In the genomic region with DNA sequence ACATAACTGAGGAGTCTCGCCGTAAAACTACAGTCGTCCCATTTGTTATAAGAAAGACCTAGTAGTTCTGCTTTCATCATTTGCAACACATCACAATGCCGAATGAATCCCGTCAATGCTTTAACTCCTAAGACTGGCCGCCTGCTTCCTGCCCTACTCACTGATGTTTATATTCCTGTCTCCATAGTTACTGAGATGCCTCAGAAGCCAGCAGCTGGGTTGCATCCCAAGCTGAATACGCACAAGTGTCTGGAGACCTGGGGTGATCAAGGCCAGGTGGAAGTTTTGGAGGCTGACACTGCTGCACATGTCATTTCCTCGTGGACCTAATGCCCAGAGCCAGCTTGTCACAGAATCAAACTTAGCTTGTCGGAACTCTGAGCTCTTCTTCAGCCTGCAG, we compare ENCODE assay signal across 14 cellular contexts.
DNase-seq lines count a peak whose midpoint lies in the region; ATAC-seq, FAIRE-seq and TF ChIP-seq lines count a peak whose summit lies in the region.
"Had no signal": no experiment of that assay in that cellular context is flagged by ENCODE, and none has a peak within 500 bp of the region (broad histone marks: within the 10 kb centered on the region; RNA-seq: fewer than 3 reads in every experiment).

No MANE protein-coding gene starts in this region.

- no peak for FAIRE-seq in K562 (lab: Jason Lieb, UNC)
- FAIRE-seq: H54 had no signal

- TF ChIP-seq CTCF in K562 (IDR thresholded peaks at IDR 0.05 in 2 of 3, conservative IDR thresholded peaks at IDR 0.05 in 1 of 3; ENCODE audit: insufficient read depth in 2 of 3, low read depth in 1 of 3, low read length in 3 of 3) (no peak), left ventricle myocardium inferior (IDR thresholded peaks at IDR 0.05; ENCODE audit: borderline replicate concordance) (no peak), psoas muscle (IDR thresholded peaks at IDR 0.05) (no peak), mammary epithelial cell (conservative IDR thresholded peaks at IDR 0.05 in 1 of 2, IDR thresholded peaks at IDR 0.05 in 1 of 2; ENCODE audit: extremely low read depth in 1 of 2, insufficient read depth in 1 of 2, low read depth in 1 of 2, low read length in 2 of 2) (no peak)

- no peak overlapping the region for H3K4me2 ChIP-seq in K562 (ENCODE audit: insufficient read depth, low read length)
- no peak overlapping the region for H3K4me2 ChIP-seq in mammary epithelial cell (ENCODE audit: insufficient read depth, low read depth, low read length)

- H3K9me1 ChIP-seq in K562 (ENCODE audit: control insufficient read depth, insufficient read depth, low read length), result no peaks in the 10 kb centered on the region

- TF ChIP-seq RAD21 in K562 (CRISPR knock-in tag; conservative IDR thresholded peaks at IDR 0.05 in 1 of 2, IDR thresholded peaks at IDR 0.05 in 1 of 2), result no peak

- H3K4me3 ChIP-seq in H7 (ENCODE audit: insufficient read depth, low read depth, low read length), result no peak overlapping the region
- H3K4me3 ChIP-seq in K562, result no peak overlapping the region
- no peak overlapping the region for H3K4me3 ChIP-seq in left ventricle myocardium inferior
- H3K4me3 ChIP-seq in psoas muscle, result no peak overlapping the region
- no peak overlapping the region for H3K4me3 ChIP-seq in mammary epithelial cell (replicated peaks in 1 of 3; ENCODE audit: insufficient read depth in 1 of 3, low read depth in 2 of 3, low read length in 3 of 3)

- WGBS in K562 (ENCODE audit: insufficient coverage, low coverage, missing lambda C conversion rate), result 1% methylated on average over 9 of the region's 9 CpGs
- 56 to 66% (median 56%) methylated on average over 9 of the region's 9 CpGs for WGBS in psoas muscle, 3 donors
- 81% methylated on average over 9 of the region's 9 CpGs for WGBS in mammary epithelial cell (ENCODE audit: low coverage, missing lambda C conversion rate)

- TF ChIP-seq POLR2A in K562 (conservative IDR thresholded peaks at IDR 0.05), result no peak

- no peaks in the 10 kb centered on the region for H3K9me3 Mint-ChIP-seq in activated naive CD4-positive, alpha-beta T cell treated with anti-CD3 and anti-CD28 coated beads for 36 hours

- in situ Hi-C loops in K562 (cut with MboI) (no loop called here), mammary epithelial cell (cut with MboI; ENCODE audit: low sequenced_read_pairs in 2 of 2) (no loop called here)

- CTCF ChIA-PET in K562 (lab: Yijun Ruan, JAX; ENCODE audit: low intra/inter-chr PET ratio) (no interaction called here), mammary epithelial cell (lab: Charles Lee; ENCODE audit: low non-redundant PET) (no interaction called here)
- CTCF ChIA-PET in activated naive CD4-positive, alpha-beta T cell treated with anti-CD3 and anti-CD28 coated beads for 36 hours (lab: Charles Lee), result no interaction called here

- no peak overlapping the region for H3K4me3 Mint-ChIP-seq in activated naive CD4-positive, alpha-beta T cell treated with anti-CD3 and anti-CD28 coated beads for 36 hours
- H3K4me3 Mint-ChIP-seq: naive thymus-derived CD8-positive, alpha-beta T cell had no signal

- peak; percentile 23 for DNase-seq in H7
- DNase-seq in K562 (ENCODE audit: extremely low read depth in 1 of 4, low spot score in 3 of 4), result no peak
- peak; percentile 46 for DNase-seq in left ventricle myocardium inferior
- DNase-seq in psoas muscle, result peak; percentile 23 to 66
- no peak for DNase-seq in activated naive CD4-positive, alpha-beta T cell treated with anti-CD3 and anti-CD28 coated beads for 36 hours
- DNase-seq in mammary epithelial cell, result no peak
- no peak for DNase-seq in NCI-H1417 treated with DMSO at 0.1 percent for 48 hours (lab: John Stamatoyannopoulos, UW)
- DNase-seq in HT-29 (ENCODE audit: low spot score), result no peak
- DNase-seq: KBM-7; naive thymus-derived CD8-positive, alpha-beta T cell; NCI-H2081 treated with DMSO at 0.1 percent for 48 hours; stimulated activated CD4-positive, alpha-beta T cell treated with anti-CD3 and anti-CD28 coated beads, Interleukin-12 subunit alpha, Interleukin-12 subunit beta, amount 100 ng/mL, for 4 hours; stimulated activated CD8-positive, alpha-beta memory T cell treated with anti-CD3 and anti-CD28 coated beads, Interleukin-4, amount 100 ng/mL, for 48 hours had no signal

- no peaks in the 10 kb centered on the region for H3K36me3 ChIP-seq in H7 (replicated peaks; ENCODE audit: control insufficient read depth, insufficient read depth, low read length)
- H3K36me3 ChIP-seq in K562 (ENCODE audit: control insufficient read depth, insufficient read depth, low read length), result no peaks in the 10 kb centered on the region
- H3K36me3 ChIP-seq in left ventricle myocardium inferior, result no peaks in the 10 kb centered on the region
- no peaks in the 10 kb centered on the region for H3K36me3 ChIP-seq in psoas muscle (ENCODE audit: insufficient read depth in 1 of 2, low read depth in 1 of 2)
- H3K36me3 ChIP-seq in mammary epithelial cell (ENCODE audit: insufficient read depth, low read length), result no peaks in the 10 kb centered on the region

- peaks cover 2% of the 10 kb centered on the region for H3K27me3 Mint-ChIP-seq in activated naive CD4-positive, alpha-beta T cell treated with anti-CD3 and anti-CD28 coated beads for 36 hours (ENCODE audit: low read depth)

- TF ChIP-seq EP300 in K562 (IDR thresholded peaks at IDR 0.05; ENCODE audit: low read length), result no peak

- H3K4me1 Mint-ChIP-seq in activated naive CD4-positive, alpha-beta T cell treated with anti-CD3 and anti-CD28 coated beads for 36 hours (ENCODE audit: low read depth), result no peaks in the 10 kb centered on the region

- intact Hi-C loops in K562 (cut with micrococcal nuclease), result loop anchor here (10.0 kb wide), 1 partner anchor 164 kb away; no protein-coding TSS in a partner anchor
- intact Hi-C loops in left ventricle myocardium inferior (cut with micrococcal nuclease), result no loop called here
- intact Hi-C loops in psoas muscle (cut with DNase I), result no loop called here
- intact Hi-C loops in activated naive CD4-positive, alpha-beta T cell treated with anti-CD3 and anti-CD28 coated beads for 36 hours (cut with micrococcal nuclease), result no loop called here
- intact Hi-C loops in mammary epithelial cell (cut with micrococcal nuclease), result no loop called here

- H3K36me3 Mint-ChIP-seq in activated naive CD4-positive, alpha-beta T cell treated with anti-CD3 and anti-CD28 coated beads for 36 hours (ENCODE audit: low read depth), result no peaks in the 10 kb centered on the region

- H3K9ac ChIP-seq in K562 (ENCODE audit: insufficient read depth in 1 of 2, low read depth in 2 of 2, low read length in 2 of 2) (no peak overlapping the region), mammary epithelial cell (ENCODE audit: insufficient read depth, low read length) (no peak overlapping the region)

- H3K27me3 ChIP-seq in H7 (ENCODE audit: control insufficient read depth, insufficient read depth, low read length) (no peaks in the 10 kb centered on the region), K562 (ENCODE audit: control insufficient read depth in 2 of 2, insufficient read depth in 2 of 2, low read length in 2 of 2) (peaks cover 14 to 26% of the 10 kb centered on the region in 2 experiments; a peak in 4 of 5 replicates), left ventricle myocardium inferior (ENCODE audit: low read depth) (peaks cover 3% of the 10 kb centered on the region), psoas muscle (ENCODE audit: insufficient read depth in 3 of 3, low read length in 2 of 3) (no peaks in the 10 kb centered on the region), mammary epithelial cell (ENCODE audit: insufficient read depth, low read length) (no peaks in the 10 kb centered on the region)

- dilution Hi-C loops in mammary epithelial cell (cut with HindIII; ENCODE audit: low sequenced_read_pairs), result no loop called here

- no peaks in the 10 kb centered on the region for H4K20me1 ChIP-seq in K562 (replicated peaks; ENCODE audit: control insufficient read depth, insufficient read depth, low read length)
- no peaks in the 10 kb centered on the region for H4K20me1 ChIP-seq in mammary epithelial cell (ENCODE audit: insufficient read depth, low read length)

- ATAC-seq in K562 (no peak), psoas muscle (no peak)
- ATAC-seq: naive thymus-derived CD8-positive, alpha-beta T cell had no signal

- H3K4me1 ChIP-seq in K562 (replicated peaks in 1 of 2; ENCODE audit: control insufficient read depth in 2 of 2, insufficient read depth in 2 of 2, low read length in 2 of 2) (no peaks in the 10 kb centered on the region), left ventricle myocardium inferior (peaks cover 23% of the 10 kb centered on the region), psoas muscle (peaks cover 16% of the 10 kb centered on the region), mammary epithelial cell (ENCODE audit: insufficient read depth, low read length) (peaks cover 3% of the 10 kb centered on the region)

- H3K9me3 ChIP-seq in K562 (replicated peaks; ENCODE audit: control insufficient read depth, insufficient read depth, low read depth, low read length) (no peaks in the 10 kb centered on the region), left ventricle myocardium inferior (replicated peaks) (no peaks in the 10 kb centered on the region), psoas muscle (no peaks in the 10 kb centered on the region), mammary epithelial cell (replicated peaks; ENCODE audit: insufficient read depth, low read length) (no peaks in the 10 kb centered on the region)

- no peak overlapping the region for H2AFZ ChIP-seq in K562 (ENCODE audit: low read depth, low read length)
- H2AFZ ChIP-seq in mammary epithelial cell (ENCODE audit: low read depth, low read length), result no peak overlapping the region

- H3K27ac Mint-ChIP-seq in activated naive CD4-positive, alpha-beta T cell treated with anti-CD3 and anti-CD28 coated beads for 36 hours, result no peak overlapping the region
- H3K27ac Mint-ChIP-seq: naive thymus-derived CD8-positive, alpha-beta T cell had no signal

- H3K79me2 ChIP-seq in K562 (ENCODE audit: control insufficient read depth, insufficient read depth, low read length) (no peaks in the 10 kb centered on the region), mammary epithelial cell (ENCODE audit: insufficient read depth, low read length) (no peaks in the 10 kb centered on the region)

- H3K27ac ChIP-seq in K562 (ENCODE audit: extremely low read depth, low read depth, low read length) (no peak overlapping the region), left ventricle myocardium inferior (replicated peaks) (no peak overlapping the region), psoas muscle (no peak overlapping the region), mammary epithelial cell (ENCODE audit: insufficient read depth, low read depth, low read length) (no peak overlapping the region)

- BruUV-seq in K562 (replicated peaks; lab: Mats Ljungman, UMichigan) (no TSS peak), mammary epithelial cell (replicated peaks; lab: Mats Ljungman, UMichigan) (no TSS peak)

- POLR2A ChIA-PET in K562 (lab: Yijun Ruan, JAX), result interaction anchor here (0.6 to 1.2 kb wide), 2 partner anchors 45 to 167 kb away, joined by 3 read pairs; no protein-coding TSS in a partner anchor

TF ChIP-seq in K562, 482 proteins besides CTCF, POLR2A, EP300 and RAD21 (continues in another document):
- TF ChIP-seq ETV6 (IDR thresholded peaks at IDR 0.05; ENCODE audit: borderline replicate concordance in 1 of 2, low read depth in 2 of 2, low read length in 1 of 2) (no peak), ETV6 (CRISPR knock-in tag; IDR thresholded peaks at IDR 0.05; ENCODE audit: borderline replicate concordance) (no peak)

Comparison
In these comparisons a context has a peak if more than half of its experiments do, and no peak if none do; other contexts are left out.
1. DNase-seq: peak in H7 (single experiment), left ventricle myocardium inferior (single experiment) and psoas muscle (2 of 2); none in K562 (0 of 4), activated naive CD4-positive, alpha-beta T cell treated with anti-CD3 and anti-CD28 coated beads for 36 hours (single experiment), mammary epithelial cell (single experiment), NCI-H1417 treated with DMSO at 0.1 percent for 48 hours (single experiment) and HT-29 (single experiment).